Comparison of ENCODE assay signal across 9 cellular contexts in genomic region chr6:124522335-124522734, GRCh38.
"Had no signal": no experiment of that assay in that cellular context is flagged by ENCODE, and none has a peak within 500 bp of the region (broad histone marks: within the 10 kb centered on the region; RNA-seq: fewer than 3 reads in every experiment).

No MANE protein-coding gene starts in this region.

- H3K4me1 ChIP-seq: HAP-1 had no signal

- H3K36me3 ChIP-seq: HAP-1 had no signal

- H3K4me2 ChIP-seq: GM23338 had no signal

- DNase-seq: GM23248, GOT3, H7, H9, HCEC 1CT, HFFc6 had no signal

- H2AFZ ChIP-seq: GM23248, GM23338 had no signal

- ATAC-seq: GM23338, HCT116 had no signal

- H3K9me3 ChIP-seq: HAP-1 had no signal

- H3K27ac ChIP-seq: GM23248 had no signal

- H3K4me3 ChIP-seq: GM23248, GM23338, HAP-1 had no signal

- H3K9ac ChIP-seq: GM23248 had no signal
